Comparison of ENCODE assay signal across 8 cellular contexts in the genomic region with DNA sequence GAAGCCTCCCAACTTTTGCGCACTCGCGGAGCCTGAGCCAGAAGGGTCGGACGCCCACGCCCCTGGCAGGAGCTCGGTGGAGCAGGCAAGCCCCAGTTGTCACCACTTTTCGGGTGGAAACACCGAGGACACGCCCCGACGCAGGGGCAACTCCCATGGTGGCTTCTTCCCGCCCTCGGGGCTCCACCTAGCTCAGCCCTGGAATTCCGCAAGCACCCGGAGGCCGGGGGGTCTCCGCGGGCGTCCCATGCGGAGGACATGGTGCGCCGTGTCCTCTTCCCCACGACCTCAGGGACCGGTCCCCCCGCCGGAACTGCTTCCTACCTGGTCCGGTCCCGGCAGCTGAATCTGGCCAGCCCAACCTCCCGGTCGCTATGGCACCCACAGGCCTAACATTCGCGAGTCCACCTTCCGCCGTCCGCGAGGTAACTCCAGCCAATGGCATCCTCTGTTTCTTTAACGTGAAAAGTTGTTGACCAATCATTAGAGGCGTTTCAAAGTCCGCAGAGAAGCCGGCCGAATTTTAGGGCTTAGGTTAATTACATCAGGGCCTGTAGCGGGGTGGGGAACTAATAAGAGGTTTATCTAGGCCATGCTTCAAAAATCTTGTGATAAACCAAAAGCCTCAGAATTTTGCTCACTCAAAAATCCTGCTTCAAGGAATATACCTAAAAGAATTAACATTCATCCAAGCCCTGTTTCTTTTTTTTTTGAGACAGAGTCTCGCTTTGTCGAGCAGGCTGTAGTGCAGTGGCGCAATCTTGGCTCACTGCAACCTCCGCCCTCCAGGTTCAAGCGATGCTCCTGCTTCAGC. TPM values are rescaled to one million over a fixed set of nuclear protein-coding genes. Genes with fewer than 3 reads are reported as not detected.
DNase-seq lines count a peak whose midpoint lies in the region; ATAC-seq, FAIRE-seq and TF ChIP-seq lines count a peak whose summit lies in the region.

A gene with protein sequence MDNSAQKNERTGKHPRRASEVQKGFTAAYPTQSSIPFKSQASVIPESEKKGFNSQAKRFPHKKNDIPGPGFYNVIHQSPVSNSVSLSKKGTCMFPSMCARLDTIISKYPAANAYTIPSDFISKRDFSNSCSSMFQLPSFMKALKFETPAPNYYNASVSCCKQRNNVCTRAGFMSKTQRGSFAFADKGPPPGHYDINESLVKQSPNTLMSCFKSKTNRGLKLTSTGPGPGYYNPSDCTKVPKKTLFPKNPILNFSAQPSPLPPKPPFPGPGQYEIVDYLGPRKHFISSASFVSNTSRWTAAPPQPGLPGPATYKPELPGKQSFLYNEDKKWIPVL (minus strand): TSS at position 433 of the 814 bp plus-strand sequence. CDS start 12,394 bp downstream, outside the sequence.

- peak within 1 kb of the TSS; percentile 91 for H2AFZ ChIP-seq in K562 (ENCODE audit: low read depth, low read length)

- peak within 1 kb of the TSS; percentile 94 for H3K4me2 ChIP-seq in K562 (ENCODE audit: insufficient read depth, low read length)

- peak; percentile 85 for DNase-seq in A673 (ENCODE audit: low spot score)
- DNase-seq in GM19240 (ENCODE audit: insufficient read length, low spot score), result peak; percentile 67
- peak; percentile 74 to 86 for DNase-seq in NCI-H1930 (lab: John Stamatoyannopoulos, UW)
- peak; percentile 95 to 99 (median 97) for DNase-seq in K562 (ENCODE audit: extremely low read depth in 1 of 4, low spot score in 3 of 4)
- DNase-seq in hypothalamus (lab: John Stamatoyannopoulos, UW), result peak in 44 of 51 donors; percentile 20 to 83 (median 69)
- peak; percentile 90 for DNase-seq in retina
- DNase-seq in mesenteric fat pad (ENCODE audit: low spot score), result no peak

- H3K9me1 ChIP-seq in K562 (ENCODE audit: control insufficient read depth, insufficient read depth, low read length), result no peaks in the 10 kb centered on the region

- TF ChIP-seq POLR2A in K562 (conservative IDR thresholded peaks at IDR 0.05), result peak; percentile 83

- no peak for TF ChIP-seq RAD21 in K562 (CRISPR knock-in tag; conservative IDR thresholded peaks at IDR 0.05 in 1 of 2, IDR thresholded peaks at IDR 0.05 in 1 of 2)

- peak; percentile 11 for FAIRE-seq in TTC549 (lab: Jason Lieb, UNC)
- peak; percentile 94 for FAIRE-seq in K562 (lab: Jason Lieb, UNC)

- H3K4me1 ChIP-seq in A673 (ENCODE audit: insufficient read depth, low read length, poor library complexity, severe bottlenecking) (peaks cover 16% of the 10 kb centered on the region), K562 (replicated peaks in 1 of 2; ENCODE audit: control insufficient read depth in 2 of 2, insufficient read depth in 2 of 2, low read length in 2 of 2) (peaks cover 42 to 44% of the 10 kb centered on the region in 2 experiments)

- H4K20me1 ChIP-seq in K562 (replicated peaks; ENCODE audit: control insufficient read depth, insufficient read depth, low read length), result no peaks in the 10 kb centered on the region

- BruUV-seq in A673 (replicated peaks; lab: Mats Ljungman, UMichigan) (TSS peak; percentile 52), K562 (replicated peaks; lab: Mats Ljungman, UMichigan) (TSS peak; percentile 76)

- H3K36me3 ChIP-seq in A673 (ENCODE audit: insufficient read depth, low read length, poor library complexity, severe bottlenecking) (no peaks in the 10 kb centered on the region), K562 (ENCODE audit: control insufficient read depth, insufficient read depth, low read length) (0 out of 3 replicates have a peak, but pooled peaks cover 3% of the 10 kb centered on the region)

- H3K79me2 ChIP-seq in K562 (ENCODE audit: control insufficient read depth, insufficient read depth, low read length), result peaks cover 37% of the 10 kb centered on the region

- H3K27ac ChIP-seq in A673 (ENCODE audit: low read depth, low read length, poor library complexity, severe bottlenecking), result peak within 1 kb of the TSS; percentile 66
- H3K27ac ChIP-seq in K562 (ENCODE audit: extremely low read depth, low read depth, low read length), result peak within 1 kb of the TSS; percentile 70

- H3K27me3 ChIP-seq in A673 (replicated peaks; ENCODE audit: insufficient read depth, low read depth, low read length, poor library complexity) (no peaks in the 10 kb centered on the region), K562 (ENCODE audit: control insufficient read depth in 2 of 2, insufficient read depth in 2 of 2, low read length in 2 of 2) (no peaks in the 10 kb centered on the region)

- ATAC-seq in K562, result peak; percentile 72

- CTCF ChIA-PET in A673 (lab: Charles Lee) (interaction anchor here (0.7 kb wide), 1 partner anchor 152 kb away, joined by 5 read pairs; no protein-coding TSS in a partner anchor), K562 (lab: Yijun Ruan, JAX; ENCODE audit: low intra/inter-chr PET ratio) (no interaction called here)

- H3K9ac ChIP-seq in K562 (ENCODE audit: insufficient read depth in 1 of 2, low read depth in 2 of 2, low read length in 2 of 2), result peak within 1 kb of the TSS; percentile 78 to 95

- WGBS in K562 (ENCODE audit: insufficient coverage, low coverage, missing lambda C conversion rate), result 6% methylated on average over 48 of the region's 48 CpGs

- POLR2A ChIA-PET in A673 (lab: Charles Lee; ENCODE audit: low non-redundant PET) (no interaction called here), K562 (lab: Yijun Ruan, JAX) (interaction anchor here (0.6 to 2.5 kb wide), 7 partner anchors 12 to 239 kb away, joined by 3 to 7 read pairs (median 4); no protein-coding TSS in a partner anchor)

- TF ChIP-seq EP300 in K562 (IDR thresholded peaks at IDR 0.05; ENCODE audit: low read length), result no peak

- H3K9me3 ChIP-seq in A673 (ENCODE audit: low read depth, low read length, poor library complexity, severe bottlenecking) (no peaks in the 10 kb centered on the region), K562 (replicated peaks; ENCODE audit: control insufficient read depth, insufficient read depth, low read depth, low read length) (no peaks in the 10 kb centered on the region)

- intact Hi-C loops in A673 (cut with micrococcal nuclease; ENCODE audit: unreplicated experiment), result no loop called here
- intact Hi-C loops in K562 (cut with micrococcal nuclease), result no loop called here

- in situ Hi-C loops in K562 (cut with MboI), result no loop called here

- H3K4me3 ChIP-seq in A673 (ENCODE audit: low read depth, low read length, poor library complexity, severe bottlenecking) (peak within 1 kb of the TSS; percentile 65), K562 (peak within 1 kb of the TSS; percentile 61)

- TF ChIP-seq CTCF in A673 (conservative IDR thresholded peaks at IDR 0.05; ENCODE audit: low read depth, low read length), result no peak
- no peak for TF ChIP-seq CTCF in K562 (IDR thresholded peaks at IDR 0.05 in 2 of 3, conservative IDR thresholded peaks at IDR 0.05 in 1 of 3; ENCODE audit: insufficient read depth in 2 of 3, low read depth in 1 of 3, low read length in 3 of 3)

TF ChIP-seq in K562, 482 proteins besides CTCF, POLR2A, EP300 and RAD21 (continues in another document):
- TF ChIP-seq KLF1 (tag; IDR thresholded peaks at IDR 0.05) (0 out of 2 replicates have a peak, but pooled peaks have one; percentile 47), MTA3 (IDR thresholded peaks at IDR 0.05; ENCODE audit: borderline replicate concordance) (0 out of 2 replicates have a peak, but pooled peaks have one; percentile 80), ZNF140 (CRISPR knock-in tag; IDR thresholded peaks at IDR 0.05) (no peak), SMARCC2 (IDR thresholded peaks at IDR 0.05; ENCODE audit: low read depth) (0 out of 2 replicates have a peak, but pooled peaks have one; percentile 16), FOXJ2 (tag; IDR thresholded peaks at IDR 0.05) (peak; percentile 71), NRF1 (conservative IDR thresholded peaks at IDR 0.05 in 1 of 2, IDR thresholded peaks at IDR 0.05 in 1 of 2) (peak; percentile 70 to 73), ZC3H4 (CRISPR knock-in tag; IDR thresholded peaks at IDR 0.05; ENCODE audit: borderline replicate concordance) (no peak), ZNF143 (CRISPR knock-in tag; IDR thresholded peaks at IDR 0.05) (no peak), PHF8 (IDR thresholded peaks at IDR 0.05; ENCODE audit: borderline replicate concordance, low read length) (peak; percentile 85; the same call in 1 of the 2 replicates), PHF21A (IDR thresholded peaks at IDR 0.05; ENCODE audit: borderline replicate concordance, low read depth) (peak; percentile 98), ZBTB43 (CRISPR knock-in tag; IDR thresholded peaks at IDR 0.05) (peak; percentile 68; the same call in 1 of the 2 replicates)

RNA-seq across cellular contexts. Expression of the gene that starts here (rescaled TPM):
- total RNA-seq in A673 (2021) (7.2 and 8.6 TPM in 2 replicates), K562 (2014; rRNA removed) (6.7 and 7.6 TPM in 2 replicates), K562 (2014; rRNA removed; fragmentation: Illumina TruSeq; extraction: Trizol) (8.2 and 8.3 TPM in 2 replicates), K562 (2015; rRNA removed; fragmentation: Illumina TruSeq; extraction: Trizol) (5.1 and 5.5 TPM in 2 replicates), K562 (2021) (7.2 and 7.6 TPM in 2 replicates), mesenteric fat pad (7.5 TPM)
- 14.4 and 22.0 TPM in 2 replicates for total RNA-seq in K562 (2011; cell fraction: chromatin; rRNA removed; ENCODE audit: low replicate concordance)
- 8.7 and 9.3 TPM in 2 replicates for total RNA-seq in K562 (2011; cell fraction: nucleolus; rRNA removed)
- total RNA-seq in K562 (2011; cell fraction: nucleoplasm; rRNA removed), result 14.4 and 16.4 TPM in 2 replicates
- polyA plus RNA-seq in K562 (2011; rRNA removed) (7.2 and 8.4 TPM in 2 replicates), K562 (2014; fragmentation: Illumina TruSeq; extraction: Trizol) (9.0 and 10.1 TPM in 2 replicates), K562 (2014; fragmentation: Nextera tagmentation; extraction: Ambion mirVana) (10 to 100 TPM; 10.4 to 11.9 TPM), K562 (2014; rRNA removed) (5.0 and 9.4 TPM in 2 replicates)
- polyA plus RNA-seq in K562 (2011; cell fraction: cytosol; rRNA removed), result 4.4 and 5.4 TPM in 2 replicates
- polyA plus RNA-seq in K562 (2011; cell fraction: nucleus; rRNA removed), result 5.9 and 7.6 TPM in 2 replicates
- 6.0 and 8.3 TPM in 2 replicates for polyA plus RNA-seq in K562 (2012)
- polyA minus RNA-seq in K562 (2011; rRNA and poly(A)+ RNA removed), result 7.0 and 7.8 TPM in 2 replicates
- polyA minus RNA-seq in K562 (2011; cell fraction: cytosol; rRNA and poly(A)+ RNA removed), result 2.1 and 3.9 TPM in 2 replicates
- 5.4 and 7.0 TPM in 2 replicates for polyA minus RNA-seq in K562 (2011; cell fraction: nucleus; rRNA and poly(A)+ RNA removed)
